In the genomic region with DNA sequence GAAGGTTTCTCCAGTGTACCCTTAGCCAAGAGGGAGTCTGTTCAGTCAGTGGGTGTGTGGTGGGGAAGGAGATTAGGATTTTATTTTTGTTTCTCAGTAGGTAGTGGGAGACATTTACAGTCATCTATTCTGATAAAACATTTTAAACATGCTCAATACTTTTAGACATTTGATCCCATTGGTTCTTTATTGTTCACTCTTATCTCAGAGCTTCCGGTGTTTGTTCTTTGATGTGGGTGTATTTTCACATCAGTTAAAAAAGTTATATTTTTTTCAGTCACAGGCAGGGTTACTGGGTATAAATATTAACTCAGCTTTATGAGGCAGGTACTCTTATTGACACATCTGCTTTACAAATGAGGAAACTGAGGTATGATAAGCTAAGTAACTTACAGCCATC, we compare ENCODE assay signal across 30 cellular contexts. TPM values are rescaled to one million over a fixed set of nuclear protein-coding genes. Genes with fewer than 3 reads are reported as not detected.
"Had no signal": no experiment of that assay in that cellular context is flagged by ENCODE, and none has a peak within 500 bp of the region (broad histone marks: within the 10 kb centered on the region; RNA-seq: fewer than 3 reads in every experiment).

No MANE protein-coding gene starts in this region.

- H3K9me3 Mint-ChIP-seq: natural killer cell; nephron progenitor cell; stimulated activated naive CD8-positive, alpha-beta T cell treated with anti-CD3 and anti-CD28 coated beads, Interleukin-15, Interleukin-2, amounts not matched to agents 100 ng/mL and 50 ng/mL, for 24 hours had no signal

- H3K9me3 ChIP-seq: lower lobe of right lung, neutrophil, suprapubic skin, thoracic aorta, tibial artery, upper lobe of right lung had no signal

- H3K4me3 ChIP-seq: left lung, lower lobe of right lung, neural progenitor cell, skin epidermis, suprapubic skin, thoracic aorta, tibial artery, upper lobe of right lung had no signal

- H3K27ac ChIP-seq: left lung, lower lobe of right lung, neural progenitor cell, neutrophil, parathyroid adenoma, skin epidermis, suprapubic skin, thoracic aorta, tibial artery, upper lobe of right lung had no signal

- ATAC-seq: left colon, left lung, lower lobe of right lung, natural killer cell, right cardiac atrium, sciatic nerve, upper lobe of right lung had no signal

- H3K27ac Mint-ChIP-seq: immature natural killer cell; natural killer cell; nephron progenitor cell; neural progenitor cell; stimulated activated naive CD8-positive, alpha-beta T cell treated with anti-CD3 and anti-CD28 coated beads, Interleukin-15, Interleukin-2, amounts not matched to agents 100 ng/mL and 50 ng/mL, for 24 hours had no signal

- H3K4me1 ChIP-seq: lower lobe of right lung, neural progenitor cell, parathyroid adenoma, suprapubic skin, tibial artery, upper lobe of right lung had no signal

- DNase-seq: hippocampal formation; immature natural killer cell; kidney; left colon; left lung; lower lobe of right lung; mammary epithelial cell; mesenchymal stem cell; naive B cell; natural killer cell; nephron progenitor cell; occipital lobe; right cardiac atrium; stimulated activated CD4-positive, alpha-beta T cell treated with anti-CD3 and anti-CD28 coated beads, Interleukin-12 subunit alpha, Interleukin-12 subunit beta, amount 100 ng/mL, for 4 hours; stimulated activated CD4-positive, alpha-beta T cell treated with anti-CD3 and anti-CD28 coated beads, Interleukin-15, amount 100 ng/mL, for 24 hours; stimulated activated CD4-positive, alpha-beta T cell treated with anti-CD3 and anti-CD28 coated beads, Interleukin-2, amount 100 ng/mL, for 24 hours; stimulated activated CD4-positive, alpha-beta T cell treated with anti-CD3 and anti-CD28 coated beads, Interleukin-4, amount 100 ng/mL, for 1 hour; stimulated activated naive CD4-positive, alpha-beta T cell; tibial artery; trophoblast cell; upper lobe of right lung had no signal

- H3K36me3 ChIP-seq: left lung, lower lobe of right lung, neural progenitor cell, neutrophil, suprapubic skin, thoracic aorta, tibial artery, upper lobe of right lung had no signal

- H3K36me3 Mint-ChIP-seq: immature natural killer cell, naive B cell, natural killer cell, neural progenitor cell had no signal

- H3K27me3 ChIP-seq: left lung, neural progenitor cell, neutrophil, suprapubic skin, tibial artery, upper lobe of right lung had no signal

- H3K4me3 Mint-ChIP-seq: immature natural killer cell; naive B cell; natural killer cell; nephron progenitor cell; neural progenitor cell; stimulated activated naive CD8-positive, alpha-beta T cell treated with anti-CD3 and anti-CD28 coated beads, Interleukin-15, Interleukin-2, amounts not matched to agents 100 ng/mL and 50 ng/mL, for 24 hours had no signal

- H3K4me1 Mint-ChIP-seq: naive B cell, natural killer cell, nephron progenitor cell, neural progenitor cell had no signal

- H3K27me3 Mint-ChIP-seq: naive B cell; stimulated activated naive CD8-positive, alpha-beta T cell treated with anti-CD3 and anti-CD28 coated beads, Interleukin-15, Interleukin-2, amounts not matched to agents 100 ng/mL and 50 ng/mL, for 24 hours had no signal

RNA-seq across cellular contexts. Expression of gene LRRK2, which starts 43.3 kb away (rescaled TPM):
- total RNA-seq: osteocyte had no signal
